8 cellular contexts compared by ENCODE assay signal in genomic region chr2:241701405-241702154, GRCh38. TPM values are rescaled to one million over a fixed set of nuclear protein-coding genes. Genes with fewer than 3 reads are reported as not detected.
DNase-seq lines count a peak whose midpoint lies in the region; ATAC-seq, FAIRE-seq and TF ChIP-seq lines count a peak whose summit lies in the region.

Gene ING5, plus strand, starts transcription at chr2:241702039. Its CDS starts 27 bp downstream, at chr2:241702066.

- H3K27ac ChIP-seq in WERI-Rb-1 (peak within 1 kb of the TSS; percentile 98), small intestine (ENCODE audit: low read depth in 1 of 2, low read length in 1 of 2) (peak within 1 kb of the TSS; percentile 94 to 100)

- FAIRE-seq in small intestine (lab: Jason Lieb, UNC) = no peak

- TF ChIP-seq CTCF in WERI-Rb-1 (IDR thresholded peaks at IDR 0.05; ENCODE audit: low read depth, low read length) = no peak

- H3K36me3 ChIP-seq in WERI-Rb-1 (peaks cover 24% of the 10 kb centered on the region), small intestine (ENCODE audit: control insufficient read depth in 2 of 2, insufficient read depth in 2 of 2, low read length in 2 of 2) (peaks cover 4 to 6% of the 10 kb centered on the region in 2 donors)

- H3K9me3 ChIP-seq in WERI-Rb-1 (ENCODE audit: severe bottlenecking) = peaks cover 2% of the 10 kb centered on the region
- H3K9me3 ChIP-seq in small intestine (ENCODE audit: control insufficient read depth, low read depth) = no peaks in the 10 kb centered on the region

- no peaks in the 10 kb centered on the region for H3K27me3 ChIP-seq in WERI-Rb-1 (ENCODE audit: insufficient read depth, low read depth, severe bottlenecking)
- no peaks in the 10 kb centered on the region for H3K27me3 ChIP-seq in small intestine (ENCODE audit: control insufficient read depth in 2 of 2, insufficient read depth in 2 of 2, low read length in 2 of 2)

- ATAC-seq in GM18873 (IDR thresholded peaks at IDR 0.05; ENCODE audit: low FRiP score, unreplicated experiment) (peak; percentile 38), HG03108 (IDR thresholded peaks at IDR 0.05; ENCODE audit: unreplicated experiment) (peak; percentile 52)

- peaks cover 0 to 5% of the 10 kb centered on the region in 2 donors for H3K4me1 ChIP-seq in small intestine (ENCODE audit: control insufficient read depth in 2 of 2, insufficient read depth in 1 of 2, low read depth in 1 of 2, low read length in 1 of 2)

- DNase-seq in ACHN (peak; percentile 95), NCI-H2196 treated with DMSO at 0.1 percent for 48 hours (lab: John Stamatoyannopoulos, UW; ENCODE audit: unreplicated experiment) (peak; percentile 86), WERI-Rb-1 (peak; percentile 95), T47D (ENCODE audit: low read depth in 1 of 2, low spot score in 1 of 2) (peak; percentile 74 to 94), iPS-NIHi11 (ENCODE audit: low spot score) (peak; percentile 91), small intestine (peak; percentile 90)

- WGBS in small intestine, 3 donors = 1% methylated on average over 32 to 96 of the region's 96 CpGs

- in situ Hi-C loops in ACHN (cut with HindIII; ENCODE audit: low pct_ligation_motif_present, low pct_unique_long_range_greater_than_20kb, low sequenced_read_pairs) = no loop called here
- in situ Hi-C loops in T47D (cut with HindIII; ENCODE audit: low pct_unique_long_range_greater_than_20kb, low sequenced_read_pairs) = no loop called here

- H3K4me3 ChIP-seq in WERI-Rb-1 (ENCODE audit: low read depth, low read length) (peak within 1 kb of the TSS; percentile 81), small intestine (ENCODE audit: low read depth in 1 of 2, low read length in 2 of 2) (peak within 1 kb of the TSS; percentile 77 to 87)

RNA-seq across cellular contexts. Expression of gene ING5, which starts in this region (rescaled TPM):
- 10 to 100 TPM; 20.3 to 44.1 (median 26.8) TPM for polyA plus RNA-seq in small intestine

Comparison
In these comparisons a context has a peak if more than half of its experiments do, and no peak if none do; other contexts are left out.
1. Peak in every context shown above with its lines: DNase-seq, ATAC-seq, H3K4me3 ChIP-seq and H3K27ac ChIP-seq.